In genomic region chr1:30759718-30760281, GRCh38 we compare ENCODE assay signal across 10 cellular contexts. TPM values are rescaled to one million over a fixed set of nuclear protein-coding genes. Genes with fewer than 3 reads are reported as not detected.
DNase-seq lines count a peak whose midpoint lies in the region; ATAC-seq lines count a peak whose summit lies in the region.
"Had no signal": no experiment of that assay in that cellular context is flagged by ENCODE, and none has a peak within 500 bp of the region (broad histone marks: within the 10 kb centered on the region; RNA-seq: fewer than 3 reads in every experiment).

No MANE protein-coding gene starts in this region.

- peaks cover 18% of the 10 kb centered on the region; the same call in 1 of the 2 replicates for H4K20me1 ChIP-seq in Karpas-422 (ENCODE audit: insufficient read depth, low read depth, low read length)

- no peak overlapping the region for H2AFZ ChIP-seq in Karpas-422 (ENCODE audit: low read length)

- no peaks in the 10 kb centered on the region for H3K9me2 ChIP-seq in Karpas-422 (replicated peaks; ENCODE audit: insufficient read depth, low read length)

- H3K4me3 ChIP-seq in Karpas-422 (ENCODE audit: low read length) = no peak overlapping the region
- H3K4me3 ChIP-seq: skin epidermis had no signal

- 0 out of 2 replicates have a peak overlapping the region, but pooled peaks have one; percentile 11 for H3K9ac ChIP-seq in Karpas-422 (ENCODE audit: low read length)

- H3K4me2 ChIP-seq in Karpas-422 (ENCODE audit: low read depth, low read length, poor library complexity, severe bottlenecking) = peak overlapping the region; percentile 36

- peak overlapping the region; percentile 83 for H3K27ac Mint-ChIP-seq in activated CD8-positive, alpha-beta T cell treated with anti-CD3 and anti-CD28 coated beads, Interleukin-2, amount 10 ng/mL, durations not matched to agents 7 days and 5 days
- H3K27ac Mint-ChIP-seq in stimulated activated naive CD8-positive, alpha-beta T cell treated with anti-CD3 and anti-CD28 coated beads, Interleukin-15, amount 100 ng/mL, for 72 hours = peak overlapping the region; percentile 2 to 89

- H3K27me3 ChIP-seq in Karpas-422 (ENCODE audit: low read length) = no peaks in the 10 kb centered on the region

- H3K4me1 ChIP-seq in Karpas-422 (ENCODE audit: low read length) = peaks cover 79% of the 10 kb centered on the region

- CTCF ChIA-PET in activated CD8-positive, alpha-beta T cell treated with anti-CD3 and anti-CD28 coated beads, Interleukin-2, amount 10 ng/mL, durations not matched to agents 7 days and 5 days (lab: Charles Lee) = interaction anchor here (1.3 to 17.9 kb wide), 6 partner anchors 15 to 37 kb away, joined by 3 to 242 read pairs (median 72); partner anchors contain the start of gene MATN1

- peaks cover 80% of the 10 kb centered on the region for H3K4me1 Mint-ChIP-seq in activated CD8-positive, alpha-beta T cell treated with anti-CD3 and anti-CD28 coated beads, Interleukin-2, amount 10 ng/mL, durations not matched to agents 7 days and 5 days (ENCODE audit: low read depth)
- H3K4me1 Mint-ChIP-seq in stimulated activated naive CD8-positive, alpha-beta T cell treated with anti-CD3 and anti-CD28 coated beads, Interleukin-15, amount 100 ng/mL, for 72 hours = peaks cover 84% of the 10 kb centered on the region

- peaks cover 26% of the 10 kb centered on the region for H3K36me3 Mint-ChIP-seq in activated CD8-positive, alpha-beta T cell treated with anti-CD3 and anti-CD28 coated beads, Interleukin-2, amount 10 ng/mL, durations not matched to agents 7 days and 5 days (ENCODE audit: low read depth)

- POLR2A ChIA-PET in activated CD8-positive, alpha-beta T cell treated with anti-CD3 and anti-CD28 coated beads, Interleukin-2, amount 10 ng/mL, durations not matched to agents 7 days and 5 days (lab: Charles Lee) = interaction anchor here (1.0 to 14.0 kb wide), 4 partner anchors 11 to 41 kb away, joined by 3 to 290 read pairs (median 5); no protein-coding TSS in a partner anchor

- DNase-seq in Karpas-422 (no peak), AG20443 (ENCODE audit: low spot score) (no peak), NOMO-1 (lab: John Stamatoyannopoulos, UW; ENCODE audit: unreplicated experiment in 2 of 2) (no peak)
- peak; percentile 75 for DNase-seq in activated CD8-positive, alpha-beta T cell treated with anti-CD3 and anti-CD28 coated beads, Interleukin-2, amount 10 ng/mL, durations not matched to agents 7 days and 5 days
- DNase-seq in effector CD4-positive, alpha-beta T cell = peak; percentile 69
- DNase-seq in stimulated activated naive CD8-positive, alpha-beta T cell treated with anti-CD3 and anti-CD28 coated beads, Interleukin-15, amount 100 ng/mL, for 72 hours = peak; percentile 50 to 64
- DNase-seq: left ventricle myocardium superior had no signal

- peak overlapping the region; percentile 64 for H3K4me3 Mint-ChIP-seq in activated CD8-positive, alpha-beta T cell treated with anti-CD3 and anti-CD28 coated beads, Interleukin-2, amount 10 ng/mL, durations not matched to agents 7 days and 5 days
- H3K4me3 Mint-ChIP-seq in stimulated activated naive CD8-positive, alpha-beta T cell treated with anti-CD3 and anti-CD28 coated beads, Interleukin-15, amount 100 ng/mL, for 72 hours = peak overlapping the region; percentile 53 to 94

- H3K9me3 ChIP-seq in Karpas-422 (ENCODE audit: low read length) = no peaks in the 10 kb centered on the region

- peaks cover 7% of the 10 kb centered on the region for H3K79me2 ChIP-seq in Karpas-422 (ENCODE audit: low read length)

- H3K9me3 Mint-ChIP-seq in activated CD8-positive, alpha-beta T cell treated with anti-CD3 and anti-CD28 coated beads, Interleukin-2, amount 10 ng/mL, durations not matched to agents 7 days and 5 days (ENCODE audit: insufficient read depth) = no peaks in the 10 kb centered on the region
- H3K9me3 Mint-ChIP-seq in stimulated activated naive CD8-positive, alpha-beta T cell treated with anti-CD3 and anti-CD28 coated beads, Interleukin-15, amount 100 ng/mL, for 72 hours = no peaks in the 10 kb centered on the region

- no peaks in the 10 kb centered on the region for H3K27me3 Mint-ChIP-seq in activated CD8-positive, alpha-beta T cell treated with anti-CD3 and anti-CD28 coated beads, Interleukin-2, amount 10 ng/mL, durations not matched to agents 7 days and 5 days (ENCODE audit: low read depth)
- H3K27me3 Mint-ChIP-seq in stimulated activated naive CD8-positive, alpha-beta T cell treated with anti-CD3 and anti-CD28 coated beads, Interleukin-15, amount 100 ng/mL, for 72 hours = no peaks in the 10 kb centered on the region

- peak; percentile 14 for ATAC-seq in activated CD8-positive, alpha-beta T cell treated with anti-CD3 and anti-CD28 coated beads, Interleukin-2, amount 10 ng/mL, durations not matched to agents 7 days and 5 days
- ATAC-seq in stimulated activated naive CD8-positive, alpha-beta T cell treated with anti-CD3 and anti-CD28 coated beads, Interleukin-15, amount 100 ng/mL, for 72 hours = no peak
- ATAC-seq in GM18519 (IDR thresholded peaks at IDR 0.05; ENCODE audit: low FRiP score, unreplicated experiment) = no peak
- ATAC-seq: left ventricle myocardium superior had no signal

- H3K36me3 ChIP-seq in Karpas-422 (ENCODE audit: insufficient read depth, low read length) = no peaks in the 10 kb centered on the region

- H3K27ac ChIP-seq in Karpas-422 (ENCODE audit: low read length) = no peak overlapping the region

RNA-seq across cellular contexts. Expression of gene LAPTM5, which starts 2.2 kb away (rescaled TPM):
- total RNA-seq in Karpas-422 (2014; rRNA removed; shearing (Covaris generic); ENCODE audit: low replicate concordance) = 117 and 184 TPM in 2 replicates
- 100 to 1,000 TPM; 407 to 413 TPM for total RNA-seq in activated CD8-positive, alpha-beta T cell treated with anti-CD3 and anti-CD28 coated beads, Interleukin-2, amount 10 ng/mL, durations not matched to agents 7 days and 5 days

RNA-seq across cellular contexts. Expression of gene MATN1, which starts 36.4 kb away (rescaled TPM):
- total RNA-seq in Karpas-422 (2014; rRNA removed; shearing (Covaris generic); ENCODE audit: low replicate concordance) = 0.19 and 1.2 TPM in 2 replicates
- not detected for total RNA-seq in activated CD8-positive, alpha-beta T cell treated with anti-CD3 and anti-CD28 coated beads, Interleukin-2, amount 10 ng/mL, durations not matched to agents 7 days and 5 days
- total RNA-seq: epithelial cell of proximal tubule, left ventricle myocardium superior had no signal

Comparison
In these comparisons a context has a peak if more than half of its experiments do, and no peak if none do; other contexts are left out.
1. DNase-seq: peak in activated CD8-positive, alpha-beta T cell treated with anti-CD3 and anti-CD28 coated beads, Interleukin-2, amount 10 ng/mL, durations not matched to agents 7 days and 5 days (single experiment), effector CD4-positive, alpha-beta T cell (single experiment) and stimulated activated naive CD8-positive, alpha-beta T cell treated with anti-CD3 and anti-CD28 coated beads, Interleukin-15, amount 100 ng/mL, for 72 hours (2 of 2); none in Karpas-422 (single experiment), AG20443 (single experiment) and NOMO-1 (0 of 2).